In the genomic region with DNA sequence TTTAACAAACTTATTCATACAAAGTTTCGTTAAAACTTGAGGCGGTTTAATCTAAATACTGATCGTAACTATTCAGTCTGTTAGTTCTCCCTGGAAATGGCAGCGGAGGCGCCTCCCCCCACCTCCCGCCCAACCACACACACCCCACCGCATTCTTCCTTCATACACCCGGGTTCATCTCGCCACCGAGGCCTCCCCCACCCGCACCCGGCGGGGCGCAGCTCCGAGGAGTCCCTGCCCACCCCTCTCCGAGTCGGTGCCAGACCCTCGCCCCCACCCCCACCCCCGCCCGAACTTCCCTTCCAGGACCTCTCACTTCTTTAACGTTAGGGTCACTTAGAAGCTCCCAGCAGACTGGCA, we compare ENCODE assay signal across 8 cellular contexts. TPM values are rescaled to one million over a fixed set of nuclear protein-coding genes. Genes with fewer than 3 reads are reported as not detected.
A peak's percentile ranks its signal among the peaks of the same experiment; 100 is the strongest.
DNase-seq lines count a peak whose midpoint lies in the region; ATAC-seq and TF ChIP-seq lines count a peak whose summit lies in the region.

No MANE protein-coding gene starts in this region.

- intact Hi-C loops in PC-3 (cut with micrococcal nuclease) (loop anchor here (5.0 kb wide), 1 partner anchor 42 kb away; no protein-coding TSS in a partner anchor), vagina (cut with DNase I) (loop anchor here (5.0 to 10.0 kb wide), 2 partner anchors 42 to 79 kb away; no protein-coding TSS in a partner anchor)

- H3K79me2 ChIP-seq in PC-3 (ENCODE audit: low read length): no peaks in the 10 kb centered on the region

- no peaks in the 10 kb centered on the region for H3F3A ChIP-seq in PC-3 (ENCODE audit: low read length, unreplicated experiment)

- H3K27ac ChIP-seq in PC-3 (ENCODE audit: low read length) (no peak overlapping the region), duodenal mucosa (ENCODE audit: low read depth, low read length) (peak overlapping the region; percentile 43), mesodermal cell (ENCODE audit: low read depth, low read length, severe bottlenecking) (peak overlapping the region; percentile 83), vagina (peak overlapping the region; percentile 97)

- H3K4me3 ChIP-seq in PC-3 (ENCODE audit: low read length) (peak overlapping the region; percentile 67; the same call in 1 of the 2 replicates), duodenal mucosa (ENCODE audit: low read depth in 1 of 2, low read length in 2 of 2) (peak overlapping the region; percentile 81 to 84), mesodermal cell (ENCODE audit: extremely low read depth, insufficient read depth, low read length, poor library complexity, severe bottlenecking) (peak overlapping the region; percentile 64), vagina (peak overlapping the region; percentile 79 to 99)

- H3K9me2 ChIP-seq in PC-3 (replicated peaks; ENCODE audit: low read length): no peaks in the 10 kb centered on the region

- H2AFZ ChIP-seq in PC-3 (ENCODE audit: low read length): no peak overlapping the region

- no peak for ATAC-seq in PC-3

- H3K4me1 ChIP-seq in PC-3 (ENCODE audit: insufficient read depth, low read length) (no peaks in the 10 kb centered on the region), duodenal mucosa (ENCODE audit: control insufficient read depth in 1 of 2, insufficient read depth in 2 of 2, low read length in 2 of 2) (peaks cover 11 to 20% of the 10 kb centered on the region in 2 donors), mesodermal cell (ENCODE audit: control insufficient read depth, insufficient read depth, low read length, poor library complexity, severe bottlenecking) (peaks cover 14% of the 10 kb centered on the region), vagina (peaks cover 18% of the 10 kb centered on the region)

- no peaks in the 10 kb centered on the region for H3K9me3 ChIP-seq in PC-3 (ENCODE audit: low read length)
- H3K9me3 ChIP-seq in duodenal mucosa (ENCODE audit: control insufficient read depth in 1 of 2, low read length in 2 of 2): no peaks in the 10 kb centered on the region
- H3K9me3 ChIP-seq in mesodermal cell (ENCODE audit: control insufficient read depth, low read length): no peaks in the 10 kb centered on the region
- H3K9me3 ChIP-seq in vagina: no peaks in the 10 kb centered on the region

- 0% methylated on average over 3 to 12 of the region's 21 CpGs for WGBS in mesodermal cell (ENCODE audit: insufficient coverage in 2 of 2), 2 experiments

- peak; percentile 11 for DNase-seq in stimulated activated CD4-positive, alpha-beta T cell treated with anti-CD3 and anti-CD28 coated beads, Interleukin-12 subunit alpha, Interleukin-12 subunit beta, amount 100 ng/mL, for 4 hours
- DNase-seq in stimulated activated CD4-positive, alpha-beta T cell treated with anti-CD3 and anti-CD28 coated beads, Interleukin-1b, Interleukin-23, amount 100 ng/mL, for 48 hours: no peak
- DNase-seq in PC-3 (no peak), vagina (ENCODE audit: extremely low spot score in 2 of 2) (no peak), GDM1 (lab: John Stamatoyannopoulos, UW) (no peak), NCI-H1048 (lab: John Stamatoyannopoulos, UW) (no peak)

- no peak for TF ChIP-seq CTCF in PC-3 (conservative IDR thresholded peaks at IDR 0.05; ENCODE audit: low read depth, low read length)
- no peak for TF ChIP-seq CTCF in vagina (IDR thresholded peaks at IDR 0.05)

- no TSS peak for BruUV-seq in PC-3 (replicated peaks; lab: Mats Ljungman, UMichigan)

- POLR2A ChIA-PET in PC-3 (lab: Charles Lee; ENCODE audit: unreplicated experiment): no interaction called here

- CTCF ChIA-PET in PC-3 (lab: Charles Lee): no interaction called here

- no peaks in the 10 kb centered on the region for H4K20me1 ChIP-seq in PC-3 (ENCODE audit: low read length)

- peak overlapping the region; percentile 88 for H3K4me2 ChIP-seq in PC-3 (ENCODE audit: low read length)

- TF ChIP-seq POLR2A in vagina (IDR thresholded peaks at IDR 0.05): no peak

- H3K9ac ChIP-seq in PC-3 (ENCODE audit: low read length): no peak overlapping the region
- H3K9ac ChIP-seq in duodenal mucosa (ENCODE audit: low read depth in 1 of 2, low read length in 2 of 2): peak overlapping the region; percentile 74 to 78

- no peaks in the 10 kb centered on the region for H3K36me3 ChIP-seq in PC-3 (ENCODE audit: low read depth, low read length)
- H3K36me3 ChIP-seq in duodenal mucosa (ENCODE audit: control insufficient read depth in 1 of 2, insufficient read depth in 2 of 2, low read length in 2 of 2): no peaks in the 10 kb centered on the region
- no peaks in the 10 kb centered on the region for H3K36me3 ChIP-seq in mesodermal cell (ENCODE audit: control insufficient read depth, insufficient read depth, low read length)
- no peaks in the 10 kb centered on the region for H3K36me3 ChIP-seq in vagina

- H3K27me3 ChIP-seq in PC-3 (ENCODE audit: low read length): peaks cover 81% of the 10 kb centered on the region
- no peaks in the 10 kb centered on the region for H3K27me3 ChIP-seq in duodenal mucosa (ENCODE audit: control insufficient read depth in 1 of 2, insufficient read depth in 2 of 2, low read length in 2 of 2)
- no peaks in the 10 kb centered on the region for H3K27me3 ChIP-seq in vagina

RNA-seq across cellular contexts. Expression of a gene that starts 0.9 kb away (rescaled TPM):
- 1.7 and 4.0 TPM in 2 replicates for total RNA-seq in PC-3 (2014; rRNA removed)
- polyA plus RNA-seq in mesodermal cell (2013, experiment 1 of 2): 56.5 TPM
- polyA plus RNA-seq in mesodermal cell (2013, experiment 2 of 2): 65.2 TPM
- 46.4 TPM for total RNA-seq in vagina
